In the genomic region with DNA sequence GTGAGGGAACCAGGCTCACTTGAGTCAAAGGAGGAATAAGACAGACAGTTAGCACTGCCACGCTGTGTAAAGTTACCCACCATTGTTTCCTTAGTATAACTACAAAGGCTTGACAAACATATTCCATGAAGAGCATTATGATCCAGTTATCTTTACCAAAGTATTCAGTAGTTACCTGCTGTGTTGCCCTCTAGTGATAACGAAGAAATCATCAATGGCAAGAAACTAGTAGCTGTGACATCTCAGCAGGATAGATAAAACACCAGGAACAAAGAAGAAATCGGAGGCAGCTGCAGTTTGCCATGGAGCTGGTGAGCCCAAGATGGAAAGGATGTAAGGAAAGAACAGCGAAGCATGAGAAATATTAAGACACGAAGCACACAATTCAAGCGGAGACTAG, we compare ENCODE assay signal across 25 cellular contexts.
DNase-seq lines count a peak whose midpoint lies in the region; ATAC-seq, FAIRE-seq and TF ChIP-seq lines count a peak whose summit lies in the region.
"Had no signal": no experiment of that assay in that cellular context is flagged by ENCODE, and none has a peak within 500 bp of the region (broad histone marks: within the 10 kb centered on the region; RNA-seq: fewer than 3 reads in every experiment).

No MANE protein-coding gene starts in this region.

- TF ChIP-seq EP300 in HepG2 (IDR thresholded peaks at IDR 0.05; ENCODE audit: low read depth in 2 of 2, low read length in 2 of 2), result no peak
- TF ChIP-seq EP300 in HepG2 (CRISPR knock-in tag; IDR thresholded peaks at IDR 0.05; ENCODE audit: borderline replicate concordance), result no peak
- TF ChIP-seq EP300 in neural cell (conservative IDR thresholded peaks at IDR 0.05; ENCODE audit: poor library complexity, severe bottlenecking), result no peak

- H3K4me2 ChIP-seq in HepG2 (ENCODE audit: low read depth, low read length) (no peak overlapping the region), neural cell (ENCODE audit: low read length) (no peak overlapping the region)
- H3K4me2 ChIP-seq: A549; BLaER1 treated with 17β-estradiol and CSF1 and Interleukin-3, amounts not matched to agents 10 nM and 100 nM had no signal

- DNase-seq in HepG2 (ENCODE audit: low spot score) (no peak), right lobe of liver (no peak), natural killer cell (no peak)
- DNase-seq in activated naive CD4-positive, alpha-beta T cell treated with anti-CD3 and anti-CD28 coated beads, Interleukin-2, amount 50 U/mL, for 72 hours (ENCODE audit: low spot score in 2 of 2), result no peak
- no peak for DNase-seq in stimulated activated CD4-positive, alpha-beta T cell treated with anti-CD3 and anti-CD28 coated beads, Interleukin-15, amount 100 ng/mL, for 24 hours
- DNase-seq: AML-193; Caco-2; Calu3; CD4-positive, alpha-beta T cell; CD8-positive, alpha-beta T cell; DMS53; DND-41; EL; GDM1 had no signal

- H3K4me1 Mint-ChIP-seq in natural killer cell, result no peaks in the 10 kb centered on the region
- H3K4me1 Mint-ChIP-seq: B cell had no signal

- no peak for TF ChIP-seq POLR2A in HepG2 (IDR thresholded peaks at IDR 0.05; ENCODE audit: insufficient read depth in 1 of 2, low read depth in 2 of 2, low read length in 2 of 2)
- TF ChIP-seq POLR2A in right lobe of liver (IDR thresholded peaks at IDR 0.05), result no peak

- H4K20me1 ChIP-seq in HepG2 (ENCODE audit: insufficient read depth, low read length) (no peaks in the 10 kb centered on the region), neural cell (ENCODE audit: insufficient read depth) (no peaks in the 10 kb centered on the region)
- H4K20me1 ChIP-seq: BLaER1 treated with 17β-estradiol and CSF1 and Interleukin-3, amounts not matched to agents 10 nM and 100 nM had no signal

- no peak overlapping the region for H3K4me3 Mint-ChIP-seq in natural killer cell
- H3K4me3 Mint-ChIP-seq: B cell; CD4-positive, alpha-beta T cell; CD8-positive, alpha-beta T cell had no signal

- peak; percentile 32 for FAIRE-seq in HepG2 (lab: Jason Lieb, UNC)
- FAIRE-seq: A549, D721Med, GM12878, GM12892, GM18507 had no signal

- H3K9me3 ChIP-seq in HepG2 (ENCODE audit: low read length), result peaks cover 7% of the 10 kb centered on the region; the same call in 1 of the 2 replicates
- no peaks in the 10 kb centered on the region for H3K9me3 ChIP-seq in right lobe of liver
- H3K9me3 ChIP-seq in neural cell (ENCODE audit: low read length), result no peaks in the 10 kb centered on the region
- H3K9me3 ChIP-seq: A549; BLaER1 treated with 17β-estradiol and CSF1 and Interleukin-3, amounts not matched to agents 10 nM and 100 nM; Caco-2 had no signal

- H3K27me3 ChIP-seq in HepG2 (ENCODE audit: control insufficient read depth in 1 of 2, insufficient read depth in 2 of 2, low read length in 2 of 2), result no peaks in the 10 kb centered on the region
- no peaks in the 10 kb centered on the region for H3K27me3 ChIP-seq in right lobe of liver
- H3K27me3 ChIP-seq in neural cell (ENCODE audit: insufficient read depth, low read depth, low read length), result no peaks in the 10 kb centered on the region
- H3K27me3 ChIP-seq: BLaER1 treated with 17β-estradiol and CSF1 and Interleukin-3, amounts not matched to agents 10 nM and 100 nM had no signal

- H2AFZ ChIP-seq in HepG2 (ENCODE audit: low read length) (no peak overlapping the region), neural cell (ENCODE audit: low read depth, low read length) (no peak overlapping the region)

- H3K9me2 ChIP-seq in neural cell (ENCODE audit: insufficient read depth, low read length), result no peaks in the 10 kb centered on the region

- peaks cover 8 to 9% of the 10 kb centered on the region in 2 donors for H3K9me3 Mint-ChIP-seq in activated naive CD4-positive, alpha-beta T cell treated with anti-CD3 and anti-CD28 coated beads, Interleukin-2, amount 50 U/mL, for 72 hours
- peaks cover 5 to 7% of the 10 kb centered on the region in 2 donors for H3K9me3 Mint-ChIP-seq in natural killer cell

- H3K79me2 ChIP-seq in HepG2 (ENCODE audit: insufficient read depth, low read length), result no peaks in the 10 kb centered on the region
- no peaks in the 10 kb centered on the region for H3K79me2 ChIP-seq in neural cell (replicated peaks; ENCODE audit: insufficient read depth, low read length)

- H3K27ac ChIP-seq in HepG2 (ENCODE audit: extremely low read length, insufficient read depth, low read length) (no peak overlapping the region), right lobe of liver (no peak overlapping the region), VCaP (no peak overlapping the region), neural cell (ENCODE audit: low read length) (peak overlapping the region; percentile 79)
- H3K27ac ChIP-seq: 22Rv1; A549; BLaER1 treated with 17β-estradiol and CSF1 and Interleukin-3, amounts not matched to agents 10 nM and 100 nM; C4-2B had no signal

- H3K9ac ChIP-seq in HepG2 (ENCODE audit: insufficient read depth, low read depth, low read length) (no peak overlapping the region), neural cell (ENCODE audit: low read length) (no peak overlapping the region)
- H3K9ac ChIP-seq: BLaER1 treated with 17β-estradiol and CSF1 and Interleukin-3, amounts not matched to agents 10 nM and 100 nM had no signal

- in situ Hi-C loops in HepG2 (cut with HindIII; ENCODE audit: extremely low pct_ligation_motif_present, low pct_unique_long_range_greater_than_20kb), result no loop called here

- TF ChIP-seq RAD21 in HepG2 (CRISPR knock-in tag; IDR thresholded peaks at IDR 0.05), result no peak
- TF ChIP-seq RAD21 in neural cell (conservative IDR thresholded peaks at IDR 0.05), result peak; percentile 37

- no peaks in the 10 kb centered on the region for H3F3A ChIP-seq in neural cell (ENCODE audit: insufficient read depth, low read length, poor library complexity, severe bottlenecking)

- CTCF ChIA-PET in HepG2 (lab: Yijun Ruan, JAX; ENCODE audit: low intra/inter-chr PET ratio, low total read pairs), result no interaction called here

- no TSS peak for BruUV-seq in HepG2 (replicated peaks; lab: Mats Ljungman, UMichigan)

- H3K4me1 ChIP-seq in HepG2 (ENCODE audit: insufficient read depth, low read length) (no peaks in the 10 kb centered on the region), right lobe of liver (no peaks in the 10 kb centered on the region)
- H3K4me1 ChIP-seq: A549; BLaER1 treated with 17β-estradiol and CSF1 and Interleukin-3, amounts not matched to agents 10 nM and 100 nM; Caco-2 had no signal

- TF ChIP-seq CTCF in HepG2 (CRISPR knock-in tag; IDR thresholded peaks at IDR 0.05) (no peak), right lobe of liver (IDR thresholded peaks at IDR 0.05) (no peak), VCaP (conservative IDR thresholded peaks at IDR 0.05) (0 out of 2 replicates have a peak, but pooled peaks have one; percentile 26), neural cell (IDR thresholded peaks at IDR 0.05; ENCODE audit: poor library complexity, severe bottlenecking) (peak; percentile 47), natural killer cell (IDR thresholded peaks at IDR 0.05) (no peak)

- 21% methylated on average over 6 of the region's 6 CpGs for WGBS in HepG2 (ENCODE audit: low lambda C conversion rate)
- 37% methylated on average over 6 of the region's 6 CpGs for WGBS in right lobe of liver (ENCODE audit: insufficient coverage, low coverage, low lambda C conversion rate, missing lambda C conversion rate)

- POLR2A ChIA-PET in HepG2 (lab: Yijun Ruan, JAX), result no interaction called here

- no peaks in the 10 kb centered on the region for H3K36me3 Mint-ChIP-seq in activated naive CD4-positive, alpha-beta T cell treated with anti-CD3 and anti-CD28 coated beads, Interleukin-2, amount 50 U/mL, for 72 hours
- no peaks in the 10 kb centered on the region for H3K36me3 Mint-ChIP-seq in natural killer cell
- H3K36me3 Mint-ChIP-seq: CD8-positive, alpha-beta T cell had no signal

- H3K27ac Mint-ChIP-seq in activated naive CD4-positive, alpha-beta T cell treated with anti-CD3 and anti-CD28 coated beads, Interleukin-2, amount 50 U/mL, for 72 hours, result no peak overlapping the region
- no peak overlapping the region for H3K27ac Mint-ChIP-seq in natural killer cell
- H3K27ac Mint-ChIP-seq: B cell; CD4-positive, alpha-beta T cell; CD8-positive, alpha-beta T cell had no signal

- no peaks in the 10 kb centered on the region for H3K27me3 Mint-ChIP-seq in natural killer cell (ENCODE audit: low read depth in 2 of 2)
- H3K27me3 Mint-ChIP-seq: B cell; CD4-positive, alpha-beta T cell had no signal

- H3K36me3 ChIP-seq in HepG2 (replicated peaks in 1 of 2; ENCODE audit: control insufficient read depth in 1 of 2, insufficient read depth in 2 of 2, low read length in 2 of 2) (no peaks in the 10 kb centered on the region), right lobe of liver (no peaks in the 10 kb centered on the region), neural cell (ENCODE audit: insufficient read depth, low read length) (no peaks in the 10 kb centered on the region)
- H3K36me3 ChIP-seq: BLaER1 treated with 17β-estradiol and CSF1 and Interleukin-3, amounts not matched to agents 10 nM and 100 nM had no signal

- intact Hi-C loops in HepG2 (cut with micrococcal nuclease; ENCODE audit: unreplicated experiment), result no loop called here
- intact Hi-C loops in right lobe of liver (cut with DNase I), result no loop called here
- intact Hi-C loops in natural killer cell (cut with micrococcal nuclease), result no loop called here

- ATAC-seq in HepG2 (no peak), right lobe of liver (no peak), natural killer cell (no peak)
- no peak for ATAC-seq in activated naive CD4-positive, alpha-beta T cell treated with anti-CD3 and anti-CD28 coated beads, Interleukin-2, amount 50 U/mL, for 72 hours
- ATAC-seq: A549; CD8-positive, alpha-beta T cell; GM12878 had no signal

- no peak overlapping the region for H3K4me3 ChIP-seq in HepG2 (replicated peaks in 1 of 3; ENCODE audit: insufficient read depth in 1 of 3, low read depth in 2 of 3, low read length in 3 of 3)
- no peak overlapping the region for H3K4me3 ChIP-seq in right lobe of liver
- no peak overlapping the region for H3K4me3 ChIP-seq in neural cell (ENCODE audit: low read length)
- H3K4me3 ChIP-seq: A549; BLaER1 treated with 17β-estradiol and CSF1 and Interleukin-3, amounts not matched to agents 10 nM and 100 nM; GM12878 had no signal

TF ChIP-seq in HepG2, 621 proteins besides CTCF, POLR2A, EP300 and RAD21 (continues in another document):
- TF ChIP-seq ZNF292 (CRISPR knock-in tag; IDR thresholded peaks at IDR 0.05; ENCODE audit: borderline replicate concordance, low read depth) (no peak), MIER2 (CRISPR knock-in tag; IDR thresholded peaks at IDR 0.05) (no peak), MYNN (CRISPR knock-in tag; IDR thresholded peaks at IDR 0.05; ENCODE audit: low read depth) (no peak), YY1 (IDR thresholded peaks at IDR 0.05; ENCODE audit: insufficient read depth, insufficient replicate concordance, low read depth, low read length) (no peak), PAWR (CRISPR knock-in tag; IDR thresholded peaks at IDR 0.05; ENCODE audit: borderline replicate concordance) (no peak)

TF ChIP-seq in neural cell, 6 proteins besides CTCF, POLR2A, EP300 and RAD21:
- peak; percentile 50 for TF ChIP-seq SMC3 (conservative IDR thresholded peaks at IDR 0.05; ENCODE audit: poor library complexity)
- no peak for TF ChIP-seq TAF1 (IDR thresholded peaks at IDR 0.05; ENCODE audit: low read depth)
TF ChIP-seq in neural cell: peak in this region for 1.

Comparison
In these comparisons a context has a peak if more than half of its experiments do, and no peak if none do; other contexts are left out.
1. CTCF ChIP-seq: peak in VCaP (single experiment) and neural cell (single experiment); none in HepG2 (single experiment), right lobe of liver (0 of 4) and natural killer cell (single experiment).